ENCODE assay signal across 14 cellular contexts in the genomic region with DNA sequence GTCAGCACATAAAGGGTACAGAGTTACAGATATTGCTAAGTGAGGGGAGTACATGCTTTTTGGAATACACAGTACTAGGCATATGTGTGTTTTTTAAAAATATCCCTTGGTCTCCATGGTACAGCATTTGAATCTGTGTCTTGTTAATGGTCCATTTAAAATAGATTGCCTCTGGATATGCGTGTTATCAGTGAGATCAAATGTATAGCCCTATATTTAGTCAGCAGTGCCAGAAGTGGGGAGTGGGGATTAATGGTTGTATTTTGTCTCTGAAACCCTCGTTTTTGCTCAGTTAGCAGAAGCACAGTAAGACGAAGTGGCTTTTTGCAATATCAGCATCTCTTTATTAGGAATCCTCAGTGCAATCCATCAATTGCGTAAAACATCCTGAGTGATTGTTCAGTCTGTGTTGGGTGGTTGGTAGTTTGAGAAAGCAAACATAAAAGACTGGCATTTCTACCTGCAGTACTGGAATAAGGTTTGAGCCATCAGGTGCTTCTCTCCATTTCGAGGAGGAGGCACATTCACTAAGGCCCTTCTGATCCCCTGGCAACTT. TPM values are rescaled to one million over a fixed set of nuclear protein-coding genes. Genes with fewer than 3 reads are reported as not detected.
DNase-seq lines count a peak whose midpoint lies in the region; ATAC-seq and TF ChIP-seq lines count a peak whose summit lies in the region.
"Had no signal": no experiment of that assay in that cellular context is flagged by ENCODE, and none has a peak within 500 bp of the region (broad histone marks: within the 10 kb centered on the region; RNA-seq: fewer than 3 reads in every experiment).

No MANE protein-coding gene starts in this region.

- H3K27me3 ChIP-seq in Caco-2 (replicated peaks; ENCODE audit: control insufficient read depth, insufficient read depth, low read length): no peaks in the 10 kb centered on the region
- H3K27me3 ChIP-seq in KMS-11 (ENCODE audit: insufficient read depth, low read depth): no peaks in the 10 kb centered on the region
- H3K27me3 ChIP-seq in dorsolateral prefrontal cortex: no peaks in the 10 kb centered on the region
- H3K27me3 ChIP-seq in right lobe of liver: no peaks in the 10 kb centered on the region
- H3K27me3 ChIP-seq: BE2C had no signal

- H3K4me1 Mint-ChIP-seq in Caco-2 (ENCODE audit: low read depth, unreplicated experiment) (peaks cover 26% of the 10 kb centered on the region), T-helper 17 cell (peaks cover 22% of the 10 kb centered on the region)

- POLR2A ChIA-PET in Caco-2 (lab: Charles Lee): no interaction called here

- no peak for TF ChIP-seq CTCF in Caco-2 (IDR thresholded peaks at IDR 0.05; ENCODE audit: insufficient read depth in 1 of 2, low read depth in 1 of 2, low read length in 1 of 2, severe bottlenecking in 1 of 2, unreplicated experiment in 1 of 2)
- no peak for TF ChIP-seq CTCF in KMS-11 (conservative IDR thresholded peaks at IDR 0.05; ENCODE audit: low read depth, low read length)
- TF ChIP-seq CTCF in dorsolateral prefrontal cortex (IDR thresholded peaks at IDR 0.05 in 54 of 56, conservative IDR thresholded peaks at IDR 0.05 in 2 of 56; ENCODE audit: low read depth in 1 of 56, partially characterized antibody in 56 of 56): no peak
- no peak for TF ChIP-seq CTCF in right lobe of liver (IDR thresholded peaks at IDR 0.05)

- H3K36me3 ChIP-seq in Caco-2 (ENCODE audit: control insufficient read depth, insufficient read depth, low read length) (peaks cover 9% of the 10 kb centered on the region), KMS-11 (ENCODE audit: insufficient read depth) (peaks cover 34% of the 10 kb centered on the region; the same call in 1 of the 2 replicates), right lobe of liver (peaks cover 0 to 44% (median 6%) of the 10 kb centered on the region in 4 donors)

- peaks cover 35% of the 10 kb centered on the region for H3K79me2 ChIP-seq in KMS-11 (ENCODE audit: insufficient read depth, low read depth)

- H3K4me3 Mint-ChIP-seq in Caco-2 (ENCODE audit: unreplicated experiment) (no peak overlapping the region), T-helper 17 cell (no peak overlapping the region)
- H3K4me3 Mint-ChIP-seq: CD4-positive, alpha-beta memory T cell; HFFc6 had no signal

- BruUV-seq in Caco-2 (replicated peaks; lab: Mats Ljungman, UMichigan): no TSS peak

- H3K27me3 Mint-ChIP-seq in Caco-2 (ENCODE audit: insufficient read depth, unreplicated experiment): no peaks in the 10 kb centered on the region
- H3K27me3 Mint-ChIP-seq in T-helper 17 cell: no peaks in the 10 kb centered on the region
- H3K27me3 Mint-ChIP-seq: CD4-positive, alpha-beta memory T cell had no signal

- intact Hi-C loops in Caco-2 (cut with micrococcal nuclease; ENCODE audit: unreplicated experiment): no loop called here
- intact Hi-C loops in dorsolateral prefrontal cortex (cut with DNase I): loop anchor here (10.0 kb wide), 1 partner anchor 134 kb away; a partner anchor contains a TSS
- intact Hi-C loops in right lobe of liver (cut with DNase I): no loop called here

- peak overlapping the region; percentile 56; the same call in 1 of the 2 replicates for H3K27ac ChIP-seq in KMS-11
- H3K27ac ChIP-seq in dorsolateral prefrontal cortex: peak overlapping the region in 49 of 59 donors; percentile 2 to 94 (median 54)
- H3K27ac ChIP-seq in right lobe of liver: no peak overlapping the region
- H3K27ac ChIP-seq: C4-2B had no signal

- H3K4me3 ChIP-seq in Caco-2 (ENCODE audit: low read depth, low read length) (no peak overlapping the region), KMS-11 (IDR thresholded peaks at IDR 0.05; ENCODE audit: insufficient read depth, low read depth, low read length) (no peak overlapping the region), dorsolateral prefrontal cortex (no peak overlapping the region), right lobe of liver (no peak overlapping the region)
- H3K4me3 ChIP-seq: HAP-1 had no signal

- peaks cover 93% of the 10 kb centered on the region for H3K36me3 Mint-ChIP-seq in Caco-2 (ENCODE audit: insufficient read depth, unreplicated experiment)
- peaks cover 17% of the 10 kb centered on the region for H3K36me3 Mint-ChIP-seq in T-helper 17 cell (ENCODE audit: low read depth)

- ATAC-seq in right lobe of liver (peak; percentile 54 to 79 (median 56)), HG03520 (IDR thresholded peaks at IDR 0.05; ENCODE audit: unreplicated experiment) (no peak), T-helper 17 cell (no peak)

- no peaks in the 10 kb centered on the region for H4K20me1 ChIP-seq in KMS-11 (ENCODE audit: insufficient read depth)

- H3K4me2 ChIP-seq in KMS-11: peak overlapping the region; percentile 87

- CTCF ChIA-PET in Caco-2 (lab: Charles Lee): no interaction called here

- H3K27ac Mint-ChIP-seq in Caco-2 (ENCODE audit: unreplicated experiment) (peak overlapping the region; percentile 14), T-helper 17 cell (no peak overlapping the region)
- H3K27ac Mint-ChIP-seq: HFFc6 had no signal

- H3K9me3 ChIP-seq in Caco-2 (no peaks in the 10 kb centered on the region), right lobe of liver (no peaks in the 10 kb centered on the region), T-helper 17 cell (ENCODE audit: control insufficient read depth, low read length, poor library complexity, severe bottlenecking) (no peaks in the 10 kb centered on the region)
- H3K9me3 ChIP-seq: BE2C, HAP-1 had no signal

- no peak for TF ChIP-seq POLR2A in right lobe of liver (IDR thresholded peaks at IDR 0.05)

- H3K4me1 ChIP-seq in Caco-2: no peaks in the 10 kb centered on the region
- peaks cover 100% of the 10 kb centered on the region for H3K4me1 ChIP-seq in KMS-11 (ENCODE audit: low read depth, poor library complexity, severe bottlenecking)
- H3K4me1 ChIP-seq in right lobe of liver: peaks cover 0 to 37% (median 2%) of the 10 kb centered on the region in 4 donors
- H3K4me1 ChIP-seq: HAP-1 had no signal

- no peak overlapping the region; the same call in 1 of the 2 replicates for H3K9ac ChIP-seq in KMS-11

- H3K9me3 Mint-ChIP-seq in Caco-2 (ENCODE audit: unreplicated experiment): no peaks in the 10 kb centered on the region
- H3K9me3 Mint-ChIP-seq: CD4-positive, alpha-beta memory T cell; HFFc6 had no signal

- no peak overlapping the region for H2AFZ ChIP-seq in KMS-11 (ENCODE audit: low read depth)

- 33% methylated on average over 5 of the region's 5 CpGs for WGBS in right lobe of liver (ENCODE audit: insufficient coverage, low coverage, low lambda C conversion rate, missing lambda C conversion rate)

- DNase-seq in Caco-2 (no peak), dorsolateral prefrontal cortex (no peak), right lobe of liver (no peak), HCEC 1CT (no peak), T-helper 17 cell (no peak)
- DNase-seq: BE2C; CD4-positive, alpha-beta memory T cell; DND-41; GDM1; HFFc6 had no signal

RNA-seq across cellular contexts. Expression of a gene that starts 19.0 kb away (rescaled TPM):
- 192 and 230 TPM in 2 replicates for total RNA-seq in Caco-2 (2022)
- 10 to 100 TPM; 11.3 to 30.0 (median 19.1) TPM for total RNA-seq in dorsolateral prefrontal cortex
- 10 to 100 TPM; 11.8 to 25.0 (median 17.3) TPM for total RNA-seq in right lobe of liver
- 10 to 100 TPM; 10.4 to 10.8 TPM for total RNA-seq in T-helper 17 cell

RNA-seq across cellular contexts. Expression of a gene that starts 19.3 kb away (rescaled TPM):
- total RNA-seq in Caco-2 (2022): 11.5 and 15.2 TPM in 2 replicates
- 10 to 100 TPM; 22.9 to 79.1 (median 51.0) TPM for total RNA-seq in dorsolateral prefrontal cortex
- 10 to 100 TPM in 5 of 6 experiments, 1 to 10 TPM in 1; 8.0 to 13.0 (median 10.5) TPM for total RNA-seq in right lobe of liver
- total RNA-seq in T-helper 17 cell: 10 to 100 TPM in 1 of 2 donors, 1 to 10 TPM in 1; 5.9 to 10.7 TPM

Comparison
In these comparisons a context has a peak if more than half of its experiments do, and no peak if none do; other contexts are left out.
1. H3K27ac ChIP-seq: peak in KMS-11 (single experiment) and dorsolateral prefrontal cortex (49 of 59); none in right lobe of liver (0 of 3).
2. ATAC-seq: peak in right lobe of liver (4 of 4); none in HG03520 (single experiment) and T-helper 17 cell (single experiment).
3. intact Hi-C loops: an anchor here in dorsolateral prefrontal cortex (10.0 kb wide); none called in Caco-2 and right lobe of liver.